Comparison of ENCODE assay signal across 27 cellular contexts in the genomic region with DNA sequence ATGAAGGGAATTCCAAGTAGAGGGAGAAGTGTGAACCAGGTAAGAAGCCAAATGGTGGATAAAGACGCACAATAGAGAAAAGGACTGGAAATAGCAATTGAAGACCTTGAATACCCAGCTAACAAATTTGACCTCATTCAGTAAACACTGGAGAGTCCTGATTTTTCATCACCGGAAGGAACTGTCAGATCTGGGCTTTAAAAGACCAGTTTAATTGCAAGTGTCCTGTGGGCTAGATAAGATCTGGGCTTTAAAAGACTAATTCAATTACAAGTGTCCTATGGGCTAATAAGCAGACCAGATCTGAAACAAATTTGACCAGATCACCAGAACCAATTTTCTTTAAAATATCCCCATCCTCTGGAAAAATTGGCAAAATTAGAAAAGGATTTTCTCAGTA.
"Had no signal": no experiment of that assay in that cellular context is flagged by ENCODE, and none has a peak within 500 bp of the region (broad histone marks: within the 10 kb centered on the region; RNA-seq: fewer than 3 reads in every experiment).

No MANE protein-coding gene starts in this region.

- H3K4me3 ChIP-seq: left lung, lower lobe of right lung, neural progenitor cell, skin epidermis, upper lobe of left lung had no signal

- H3K4me1 ChIP-seq: lower lobe of right lung had no signal

- H3K36me3 ChIP-seq: left lung, lower lobe of right lung, neural progenitor cell, upper lobe of left lung had no signal

- H3K27ac ChIP-seq: left lung, lower lobe of right lung, neural progenitor cell, upper lobe of left lung had no signal

- H3K27me3 ChIP-seq: left lung, neural progenitor cell, upper lobe of left lung had no signal

- H3K9me3 ChIP-seq: left lung, lower lobe of right lung, upper lobe of left lung had no signal

- ATAC-seq: activated CD8-positive, alpha-beta T cell treated with anti-CD3 and anti-CD28 coated beads for 36 hours; activated naive CD8-positive, alpha-beta T cell treated with anti-CD3 and anti-CD28 coated beads, Interleukin-2, amount 50 U/mL, for 24 hours; activated T-cell treated with anti-CD3 and anti-CD28 coated beads, Interleukin-2, amount 50 U/mL, for 4 hours; activated T-helper 17 cell treated with anti-CD3 and anti-CD28 coated beads, Interleukin-2, amount 50 U/mL, for 72 hours; effector memory CD8-positive, alpha-beta T cell; left lung; lower lobe of right lung; natural killer cell; sciatic nerve; WTC11 had no signal

- DNase-seq: activated CD4-positive, alpha-beta T cell treated with anti-CD3 and anti-CD28 coated beads for 1 hour; activated CD4-positive, alpha-beta T cell treated with anti-CD3 and anti-CD28 coated beads, Interleukin-2, amount 10 ng/mL, durations not matched to agents 7 days and 5 days; activated CD8-positive, alpha-beta T cell treated with anti-CD3 and anti-CD28 coated beads for 36 hours; activated gamma-delta T cell treated with Interleukin-2 at 50 U/mL for 16 hours; activated naive CD4-positive, alpha-beta T cell treated with anti-CD3 and anti-CD28 coated beads, Interleukin-2, amount 50 U/mL, for 16 hours; activated naive CD8-positive, alpha-beta T cell treated with anti-CD3 and anti-CD28 coated beads, Interleukin-2, amount 50 U/mL, for 24 hours; activated T-cell treated with anti-CD3 and anti-CD28 coated beads, Interleukin-2, amount 50 U/mL, for 4 hours; amygdala; caudate nucleus; cortex of kidney; effector memory CD8-positive, alpha-beta T cell; foreskin melanocyte; left lung; lower lobe of right lung; mesendoderm; natural killer cell; occipital lobe; stimulated activated CD4-positive, alpha-beta T cell treated with anti-CD3 and anti-CD28 coated beads, Interleukin-12 subunit alpha, Interleukin-12 subunit beta, amount 100 ng/mL, for 4 hours; stimulated activated CD4-positive, alpha-beta T cell treated with anti-CD3 and anti-CD28 coated beads, Interleukin-4, amount 100 ng/mL, for 1 hour; substantia nigra; T-helper 2 cell; upper lobe of left lung had no signal
